8 cellular contexts compared by ENCODE assay signal in the genomic region with DNA sequence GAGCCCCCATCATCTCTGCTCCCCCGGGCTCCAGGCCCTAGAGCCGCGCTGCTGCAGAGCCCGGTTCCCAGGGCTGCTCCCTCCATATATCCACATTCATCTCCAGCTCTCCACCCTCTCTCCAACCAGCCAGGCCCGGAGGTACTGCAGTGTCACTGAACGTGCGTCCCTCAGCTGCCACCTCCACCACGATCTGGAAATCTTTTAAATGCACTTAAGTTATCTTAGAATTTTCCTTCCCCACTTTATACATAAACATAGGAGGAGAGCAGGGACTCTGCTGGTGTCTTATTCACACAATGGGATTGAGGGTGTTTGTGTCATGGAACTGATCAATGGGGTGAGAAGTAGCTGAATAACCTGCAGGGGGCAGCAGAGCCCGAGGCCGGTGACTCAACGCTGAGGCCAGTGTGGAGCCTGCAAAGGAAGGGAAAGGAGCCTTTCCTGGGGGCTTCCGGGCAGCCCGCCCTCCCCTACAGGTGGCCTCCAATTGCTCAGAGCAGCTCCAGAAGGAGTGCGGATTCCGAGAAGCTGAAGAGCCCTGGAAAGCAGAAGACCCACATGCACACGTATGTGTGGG. TPM values are rescaled to one million over a fixed set of nuclear protein-coding genes. Genes with fewer than 3 reads are reported as not detected.
DNase-seq lines count a peak whose midpoint lies in the region; ATAC-seq and TF ChIP-seq lines count a peak whose summit lies in the region.
"Not testable (repeated sequence)": the region's sequence is repeated elsewhere in the genome, so short reads cannot be mapped to it uniquely, and the experiment has no call there.

No MANE protein-coding gene starts in this region.

- WGBS in esophagus muscularis mucosa = 69% methylated on average over 11 of the region's 16 CpGs

- H3K4me2 ChIP-seq in GM23338; OCI-LY1 (ENCODE audit: low read length): not testable (repeated sequence)

- not testable (repeated sequence) for TF ChIP-seq POLR2A in esophagus muscularis mucosa (IDR thresholded peaks at IDR 0.05; ENCODE audit: low read depth)

- H3K4me3 ChIP-seq in AG04450 (ENCODE audit: low read depth, low read length); GM23338; OCI-LY1 (ENCODE audit: low read depth, low read length, poor library complexity, severe bottlenecking); esophagus muscularis mucosa; lower lobe of right lung: not testable (repeated sequence)

- not testable (repeated sequence) for H3K27ac ChIP-seq in AG04450 (ENCODE audit: low read depth, low read length); GM23338 (ENCODE audit: low read depth); OCI-LY1 (ENCODE audit: low read depth, low read length, poor library complexity, severe bottlenecking); esophagus muscularis mucosa (replicated peaks in 1 of 4); lower lobe of right lung

- H3K27me3 ChIP-seq in AG04450 (ENCODE audit: control insufficient read depth, insufficient read depth, low read length); GM23338 (ENCODE audit: insufficient read depth); OCI-LY1 (ENCODE audit: insufficient read depth, low read length); esophagus muscularis mucosa; lower lobe of right lung (ENCODE audit: low read depth): not testable (repeated sequence)

- peak; percentile 20; the same call in 1 of the 2 replicates for TF ChIP-seq CTCF in AG04450 (IDR thresholded peaks at IDR 0.05; ENCODE audit: low read depth, low read length)
- peak; percentile 56 to 60 for TF ChIP-seq CTCF in GM23338 (conservative IDR thresholded peaks at IDR 0.05; ENCODE audit: low read depth in 2 of 2)
- TF ChIP-seq CTCF in OCI-LY1 (IDR thresholded peaks at IDR 0.05; ENCODE audit: low read length) = peak; percentile 42
- peak; percentile 14 to 38 (median 30) for TF ChIP-seq CTCF in esophagus muscularis mucosa (IDR thresholded peaks at IDR 0.05)
- peak; percentile 43 for TF ChIP-seq CTCF in lower lobe of right lung (IDR thresholded peaks at IDR 0.05)

- peaks cover 100% of the 10 kb centered on the region for H3K9me3 Mint-ChIP-seq in GM23338

- ATAC-seq in GM23338 = not testable (repeated sequence)
- peak; percentile 47 to 71 for ATAC-seq in lower lobe of right lung

- DNase-seq in AG04450 (ENCODE audit: low read depth, low spot score); esophagus muscularis mucosa (ENCODE audit: extremely low spot score): not testable (repeated sequence)
- DNase-seq in GM23338 (ENCODE audit: low spot score) (peak; percentile 56), lower lobe of right lung (peak; percentile 49)
- DNase-seq in activated CD4-positive, alpha-beta T cell treated with anti-CD3 and anti-CD28 coated beads for 24 hours (ENCODE audit: low read depth in 2 of 2) = peak; percentile 18 to 44
- peak; percentile 3 for DNase-seq in activated gamma-delta T cell treated with anti-CD3 and anti-CD28 coated beads, Interleukin-2, amount 50 U/mL, for 16 hours (ENCODE audit: low read depth)
- DNase-seq in stimulated activated CD4-positive, alpha-beta T cell treated with anti-CD3 and anti-CD28 coated beads, Interleukin-1b, Interleukin-23, amount 100 ng/mL, for 48 hours = peak; percentile 49

- not testable (repeated sequence) for H3K4me1 Mint-ChIP-seq in GM23338

- POLR2A ChIA-PET in AG04450 (lab: Yijun Ruan, JAX) = interaction anchor here (0.6 kb wide), 1 partner anchor 54 kb away, joined by 3 read pairs; no protein-coding TSS in a partner anchor

- H3K79me2 ChIP-seq in GM23338 (replicated peaks; ENCODE audit: insufficient read depth); OCI-LY1 (ENCODE audit: insufficient read depth, low read length): not testable (repeated sequence)

- H3K9me3 ChIP-seq in AG04450 (ENCODE audit: control insufficient read depth, insufficient read depth, low read length) = peaks cover 13% of the 10 kb centered on the region
- not testable (repeated sequence) for H3K9me3 ChIP-seq in OCI-LY1 (ENCODE audit: low read length); esophagus muscularis mucosa; lower lobe of right lung

- H3F3A ChIP-seq in GM23338 (replicated peaks; ENCODE audit: low read depth); OCI-LY1 (ENCODE audit: insufficient read depth, low read length): not testable (repeated sequence)

- H3K9me2 ChIP-seq in GM23338 (ENCODE audit: insufficient read depth); OCI-LY1 (ENCODE audit: low read depth, low read length): not testable (repeated sequence)

- not testable (repeated sequence) for H3K27ac Mint-ChIP-seq in GM23338

- not testable (repeated sequence) for H3K36me3 ChIP-seq in GM23338 (ENCODE audit: insufficient read depth); OCI-LY1 (ENCODE audit: insufficient read depth, low read length); esophagus muscularis mucosa; lower lobe of right lung

- intact Hi-C loops in esophagus muscularis mucosa (cut with DNase I) = loop anchor here (2.0 to 5.0 kb wide), 3 partner anchors 83 to 263 kb away; a partner anchor contains a TSS
- intact Hi-C loops in lower lobe of right lung (cut with DNase I) = not testable (repeated sequence)

- H3K27me3 Mint-ChIP-seq in GM23338 (ENCODE audit: insufficient read depth, low read depth, poor library complexity) = not testable (repeated sequence)

- not testable (repeated sequence) for H2AFZ ChIP-seq in GM23338; OCI-LY1 (ENCODE audit: low read length)

- peaks cover 44% of the 10 kb centered on the region for H3K36me3 Mint-ChIP-seq in GM23338 (ENCODE audit: low read depth)

- H3K9ac ChIP-seq in OCI-LY1 (ENCODE audit: low read length) = not testable (repeated sequence)

- TF ChIP-seq EP300 in esophagus muscularis mucosa (IDR thresholded peaks at IDR 0.05) = not testable (repeated sequence)

- not testable (repeated sequence) for H3K4me1 ChIP-seq in GM23338 (ENCODE audit: insufficient read depth); OCI-LY1 (ENCODE audit: insufficient read depth, low read length, severe bottlenecking); esophagus muscularis mucosa; lower lobe of right lung

- H4K20me1 ChIP-seq in GM23338 (replicated peaks; ENCODE audit: insufficient read depth); OCI-LY1 (ENCODE audit: insufficient read depth, low read length): not testable (repeated sequence)

- CTCF ChIA-PET in AG04450 (lab: Charles Lee) = interaction anchor here (0.6 to 2.6 kb wide), 6 partner anchors 29 to 383 kb away, joined by 3 to 15 read pairs (median 4); a partner anchor contains a TSS

- H3K4me3 Mint-ChIP-seq in GM23338 = not testable (repeated sequence)

RNA-seq across cellular contexts. Expression of a gene that starts 7.8 kb away (rescaled TPM):
- 4.5 and 5.5 TPM in 2 replicates for polyA plus RNA-seq in AG04450 (2011; rRNA removed)
- 10.2 and 14.6 TPM in 2 replicates for polyA minus RNA-seq in AG04450 (2011; rRNA and poly(A)+ RNA removed)
- total RNA-seq in GM23338 (2014; rRNA removed; shearing (Covaris generic)) = 42.3 and 60.4 TPM in 2 replicates
- polyA plus RNA-seq in GM23338 (2016; fragmentation: Nextera tagmentation; extraction: Ambion mirVana) = 13.5 and 15.8 TPM in 2 replicates
- 1 to 10 TPM; 3.8 to 8.2 (median 6.9) TPM for total RNA-seq in esophagus muscularis mucosa
- total RNA-seq in lower lobe of right lung = 12.2 TPM

RNA-seq across cellular contexts. Expression of a gene that starts 31.3 kb away (rescaled TPM):
- polyA plus RNA-seq in AG04450 (2011; rRNA removed) (5.3 and 7.0 TPM in 2 replicates), GM23338 (2016; fragmentation: Nextera tagmentation; extraction: Ambion mirVana) (3.5 and 4.5 TPM in 2 replicates)
- 4.6 and 6.0 TPM in 2 replicates for polyA minus RNA-seq in AG04450 (2011; rRNA and poly(A)+ RNA removed)
- 6.6 and 11.7 TPM in 2 replicates for total RNA-seq in GM23338 (2014; rRNA removed; shearing (Covaris generic))
- total RNA-seq in esophagus muscularis mucosa (1 to 10 TPM; 6.5 to 9.1 (median 7.1) TPM), lower lobe of right lung (11.2 TPM)

RNA-seq across cellular contexts. Expression of a gene that starts 45.1 kb away (rescaled TPM):
- polyA plus RNA-seq in AG04450 (2011; rRNA removed) (6.6 and 8.4 TPM in 2 replicates), GM23338 (2016; fragmentation: Nextera tagmentation; extraction: Ambion mirVana) (4.5 and 6.0 TPM in 2 replicates)
- 4.1 and 6.7 TPM in 2 replicates for polyA minus RNA-seq in AG04450 (2011; rRNA and poly(A)+ RNA removed)
- total RNA-seq in GM23338 (2014; rRNA removed; shearing (Covaris generic)) = 9.3 and 13.6 TPM in 2 replicates
- total RNA-seq in esophagus muscularis mucosa (10 to 100 TPM in 2 of 4 donors, 1 to 10 TPM in 2; 7.6 to 12.0 (median 9.5) TPM), lower lobe of right lung (13.4 TPM)
